Comparison of ENCODE assay signal across 8 cellular contexts in the genomic region with DNA sequence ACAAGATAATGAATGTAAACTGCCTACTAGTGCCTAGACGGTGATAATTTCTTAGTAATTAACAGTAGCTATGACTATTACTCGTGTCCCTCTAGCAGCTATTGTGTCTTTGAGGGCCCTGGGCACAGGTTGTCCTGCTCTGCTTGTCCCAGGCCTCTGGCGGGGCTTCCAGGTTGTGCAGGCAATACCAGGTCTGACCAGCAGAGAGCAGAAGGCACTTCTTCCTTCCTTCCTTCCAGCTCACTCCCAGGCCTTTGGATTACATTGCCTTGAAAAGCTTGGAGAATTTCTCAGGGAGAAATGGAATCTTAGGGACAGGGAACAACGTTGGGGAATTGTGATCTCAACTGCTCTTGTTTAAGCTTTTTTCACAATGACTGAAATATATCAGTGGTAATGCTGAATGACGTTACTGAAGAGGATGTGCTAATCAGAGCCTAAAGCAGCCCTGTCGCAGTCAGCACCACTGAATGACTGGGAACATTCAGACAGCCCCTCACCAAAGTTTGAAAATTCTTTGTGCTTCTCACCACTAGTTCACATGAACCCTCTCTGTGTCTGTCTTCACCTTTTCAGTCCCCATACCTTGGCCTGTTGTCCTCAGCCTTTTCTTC. TPM values are rescaled to one million over a fixed set of nuclear protein-coding genes. Genes with fewer than 3 reads are reported as not detected.
DNase-seq lines count a peak whose midpoint lies in the region; ATAC-seq, FAIRE-seq and TF ChIP-seq lines count a peak whose summit lies in the region.

No MANE protein-coding gene starts in this region.

- H3K9me3 ChIP-seq in A549, result no peaks in the 10 kb centered on the region
- no peaks in the 10 kb centered on the region for H3K9me3 ChIP-seq in muscle layer of duodenum (ENCODE audit: control insufficient read depth in 1 of 2, low read length in 2 of 2)
- H3K9me3 ChIP-seq in transverse colon, result no peaks in the 10 kb centered on the region

- no peak overlapping the region for H3K4me3 Mint-ChIP-seq in activated CD8-positive, alpha-beta T cell treated with anti-CD3 and anti-CD28 coated beads, Interleukin-2, amount 10 ng/mL, durations not matched to agents 7 days and 5 days

- no peaks in the 10 kb centered on the region for H3K36me3 ChIP-seq in muscle layer of duodenum (ENCODE audit: control insufficient read depth in 1 of 2, insufficient read depth in 2 of 2, low read length in 2 of 2)
- H3K36me3 ChIP-seq in transverse colon, result no peaks in the 10 kb centered on the region

- TF ChIP-seq RAD21 in A549 (conservative IDR thresholded peaks at IDR 0.05 in 1 of 2, IDR thresholded peaks at IDR 0.05 in 1 of 2), result peak; percentile 41 to 62; a peak in 2 of 5 replicates

- H3K4me1 Mint-ChIP-seq in activated CD8-positive, alpha-beta T cell treated with anti-CD3 and anti-CD28 coated beads, Interleukin-2, amount 10 ng/mL, durations not matched to agents 7 days and 5 days (ENCODE audit: low read depth), result no peaks in the 10 kb centered on the region

- TF ChIP-seq POLR2A in A549 (IDR thresholded peaks at IDR 0.05; ENCODE audit: low read length) (no peak), transverse colon (IDR thresholded peaks at IDR 0.05) (no peak)

- CTCF ChIA-PET in A549 (lab: Yijun Ruan, JAX), result interaction anchor here (0.6 to 8.5 kb wide), 39 partner anchors 9 to 258 kb away, joined by 3 to 83 read pairs (median 6); a partner anchor contains a TSS
- CTCF ChIA-PET in activated CD8-positive, alpha-beta T cell treated with anti-CD3 and anti-CD28 coated beads, Interleukin-2, amount 10 ng/mL, durations not matched to agents 7 days and 5 days (lab: Charles Lee), result interaction anchor here (0.7 to 5.2 kb wide), 26 partner anchors 9 to 228 kb away, joined by 3 to 32 read pairs (median 4); a partner anchor contains a TSS

- 37% methylated on average over 6 of the region's 6 CpGs for WGBS in A549 (ENCODE audit: missing lambda C conversion rate)
- 48 to 54% methylated on average over 3 to 6 of the region's 6 CpGs for WGBS in transverse colon (ENCODE audit: low coverage in 1 of 2), 2 donors

- H3K27me3 Mint-ChIP-seq in activated CD8-positive, alpha-beta T cell treated with anti-CD3 and anti-CD28 coated beads, Interleukin-2, amount 10 ng/mL, durations not matched to agents 7 days and 5 days (ENCODE audit: low read depth), result peaks cover 4% of the 10 kb centered on the region

- H3K4me3 ChIP-seq in A549 (no peak overlapping the region), GM12875 (ENCODE audit: low read depth, low read length) (no peak overlapping the region), epithelial cell of proximal tubule (ENCODE audit: low read depth, low read length) (no peak overlapping the region), muscle layer of duodenum (ENCODE audit: low read depth in 1 of 2, low read length in 2 of 2) (no peak overlapping the region), transverse colon (no peak overlapping the region)

- H3K36me3 Mint-ChIP-seq in activated CD8-positive, alpha-beta T cell treated with anti-CD3 and anti-CD28 coated beads, Interleukin-2, amount 10 ng/mL, durations not matched to agents 7 days and 5 days (ENCODE audit: low read depth), result no peaks in the 10 kb centered on the region

- no peak for TF ChIP-seq EP300 in A549 (IDR thresholded peaks at IDR 0.05)
- no peak for TF ChIP-seq EP300 in transverse colon (IDR thresholded peaks at IDR 0.05; ENCODE audit: low read depth)

- no peak overlapping the region for H3K27ac ChIP-seq in A549
- H3K27ac ChIP-seq in muscle layer of duodenum (ENCODE audit: low read length), result peak overlapping the region; percentile 60
- peak overlapping the region; percentile 36 to 71 (median 46) for H3K27ac ChIP-seq in transverse colon

- H3K27ac Mint-ChIP-seq in activated CD8-positive, alpha-beta T cell treated with anti-CD3 and anti-CD28 coated beads, Interleukin-2, amount 10 ng/mL, durations not matched to agents 7 days and 5 days, result no peak overlapping the region

- in situ Hi-C loops in transverse colon (cut with MboI; ENCODE audit: low pct_ligation_motif_present in 1 of 4, low pct_unique_long_range_greater_than_20kb in 1 of 4, low sequenced_read_pairs in 3 of 4), result no loop called here

- TF ChIP-seq CTCF in A549 (IDR thresholded peaks at IDR 0.05) (peak; percentile 60), GM12875 (IDR thresholded peaks at IDR 0.05; ENCODE audit: borderline replicate concordance, insufficient read depth, low read depth, low read length) (peak; percentile 91), epithelial cell of proximal tubule (conservative IDR thresholded peaks at IDR 0.05; ENCODE audit: low read depth, low read length) (peak; percentile 91), transverse colon (IDR thresholded peaks at IDR 0.05) (peak; percentile 79 to 97 (median 90))

- DNase-seq in A549 (ENCODE audit: low read depth in 1 of 2, low spot score in 1 of 2), result peak; percentile 74 to 82
- DNase-seq in NCI-H226, result peak; percentile 28
- peak; percentile 68 for DNase-seq in activated CD8-positive, alpha-beta T cell treated with anti-CD3 and anti-CD28 coated beads, Interleukin-2, amount 10 ng/mL, durations not matched to agents 7 days and 5 days
- no peak for DNase-seq in epithelial cell of proximal tubule (ENCODE audit: low read depth)
- peak; percentile 82 for DNase-seq in transverse colon

- POLR2A ChIA-PET in A549 (lab: Yijun Ruan, JAX), result interaction anchor here (0.7 kb wide), 1 partner anchor 69 kb away, joined by 4 read pairs; a partner anchor contains a TSS
- POLR2A ChIA-PET in activated CD8-positive, alpha-beta T cell treated with anti-CD3 and anti-CD28 coated beads, Interleukin-2, amount 10 ng/mL, durations not matched to agents 7 days and 5 days (lab: Charles Lee), result no interaction called here

- H3K4me1 ChIP-seq in A549 (peaks cover 9% of the 10 kb centered on the region; the same call in 2 of the 3 replicates), muscle layer of duodenum (ENCODE audit: control insufficient read depth in 1 of 2, insufficient read depth in 2 of 2, low read length in 2 of 2) (peaks cover 0 to 10% of the 10 kb centered on the region in 2 donors), transverse colon (peaks cover 4 to 9% (median 6%) of the 10 kb centered on the region in 4 donors)

- intact Hi-C loops in transverse colon (cut with DNase I; ENCODE audit: low total_unique reads), result loop anchor here (5.0 kb wide), 1 partner anchor 101 kb away; no protein-coding TSS in a partner anchor

- peak; percentile 28 for FAIRE-seq in A549 (lab: Jason Lieb, UNC)

- H3K27me3 ChIP-seq in muscle layer of duodenum (ENCODE audit: low read depth, low read length), result no peaks in the 10 kb centered on the region
- peaks cover 8% of the 10 kb centered on the region for H3K27me3 ChIP-seq in transverse colon

- ATAC-seq in A549, result peak; percentile 95 to 98
- ATAC-seq in HG02885 (IDR thresholded peaks at IDR 0.05; ENCODE audit: poor library complexity, unreplicated experiment), result peak; percentile 95
- ATAC-seq in activated CD8-positive, alpha-beta T cell treated with anti-CD3 and anti-CD28 coated beads, Interleukin-2, amount 10 ng/mL, durations not matched to agents 7 days and 5 days, result peak; percentile 77

- H3K9me3 Mint-ChIP-seq in activated CD8-positive, alpha-beta T cell treated with anti-CD3 and anti-CD28 coated beads, Interleukin-2, amount 10 ng/mL, durations not matched to agents 7 days and 5 days (ENCODE audit: insufficient read depth), result no peaks in the 10 kb centered on the region

- H3K4me2 ChIP-seq in A549, result no peak overlapping the region

RNA-seq across cellular contexts. Expression of a gene that starts 8.4 kb away (rescaled TPM):
- polyA plus RNA-seq in A549 (2011; rRNA removed) (not detected in 2 replicates), A549 (2017; fragmentation: RNase III; extraction: RNeasy Plus Mini Kit Qiagen cat#74134 plus additional on column Dnase treatment) (not detected in 3 replicates)
- not detected in 2 replicates for polyA plus RNA-seq in A549 (2012; cell fraction: cytosol; rRNA removed)
- 0.07 TPM in 1 of 2 replicates, not detected in the other for polyA plus RNA-seq in A549 (2012; cell fraction: nucleus; rRNA removed)
- polyA minus RNA-seq in A549 (2011; rRNA and poly(A)+ RNA removed), result not detected in 2 replicates
- total RNA-seq in activated CD8-positive, alpha-beta T cell treated with anti-CD3 and anti-CD28 coated beads, Interleukin-2, amount 10 ng/mL, durations not matched to agents 7 days and 5 days, result not detected
- total RNA-seq in epithelial cell of proximal tubule (not detected in 2 replicates), transverse colon (under 1 TPM in 1 of 4 donors, not detected in 3; 0.48 TPM)

RNA-seq across cellular contexts. Expression of a gene that starts 12.3 kb away (rescaled TPM):
- polyA plus RNA-seq in A549 (2011; rRNA removed), result 0.12 and 0.19 TPM in 2 replicates
- polyA plus RNA-seq in A549 (2012; cell fraction: cytosol; rRNA removed), result 0.12 and 0.17 TPM in 2 replicates
- polyA plus RNA-seq in A549 (2012; cell fraction: nucleus; rRNA removed), result 0.23 and 0.32 TPM in 2 replicates
- 0.10 to 0.12 TPM (median 0.11 TPM) in 3 replicates for polyA plus RNA-seq in A549 (2017; fragmentation: RNase III; extraction: RNeasy Plus Mini Kit Qiagen cat#74134 plus additional on column Dnase treatment)
- polyA minus RNA-seq in A549 (2011; rRNA and poly(A)+ RNA removed), result 0.15 TPM in 1 of 2 replicates, not detected in the other
- under 1 TPM; 0.16 to 0.29 TPM for total RNA-seq in activated CD8-positive, alpha-beta T cell treated with anti-CD3 and anti-CD28 coated beads, Interleukin-2, amount 10 ng/mL, durations not matched to agents 7 days and 5 days
- total RNA-seq in epithelial cell of proximal tubule, result not detected in 2 replicates
- under 1 TPM in 1 of 4 donors, not detected in 3; 0.14 TPM for total RNA-seq in transverse colon

RNA-seq across cellular contexts. Expression of a gene that starts 16.8 kb away (rescaled TPM):
- polyA plus RNA-seq in A549 (2011; rRNA removed) (19.4 and 23.9 TPM in 2 replicates), A549 (2017; fragmentation: RNase III; extraction: RNeasy Plus Mini Kit Qiagen cat#74134 plus additional on column Dnase treatment) (12.6 to 14.3 TPM (median 13.9 TPM) in 3 replicates)
- 18.7 and 25.3 TPM in 2 replicates for polyA plus RNA-seq in A549 (2012; cell fraction: cytosol; rRNA removed)
- 97.5 and 108 TPM in 2 replicates for polyA plus RNA-seq in A549 (2012; cell fraction: nucleus; rRNA removed)
- 29.0 and 29.5 TPM in 2 replicates for polyA minus RNA-seq in A549 (2011; rRNA and poly(A)+ RNA removed)
- total RNA-seq in activated CD8-positive, alpha-beta T cell treated with anti-CD3 and anti-CD28 coated beads, Interleukin-2, amount 10 ng/mL, durations not matched to agents 7 days and 5 days, result 10 to 100 TPM; 19.1 to 20.4 TPM
- total RNA-seq in epithelial cell of proximal tubule (9.6 and 15.6 TPM in 2 replicates), transverse colon (100 to 1,000 TPM; 190 to 681 (median 228) TPM)

RNA-seq across cellular contexts. Expression of a gene that starts 45.9 kb away (rescaled TPM):
- polyA plus RNA-seq in A549 (2011; rRNA removed) (not detected in 2 replicates), A549 (2017; fragmentation: RNase III; extraction: RNeasy Plus Mini Kit Qiagen cat#74134 plus additional on column Dnase treatment) (not detected in 3 replicates)
- not detected in 2 replicates for polyA plus RNA-seq in A549 (2012; cell fraction: cytosol; rRNA removed)
- polyA plus RNA-seq in A549 (2012; cell fraction: nucleus; rRNA removed), result not detected in 2 replicates
- not detected in 2 replicates for polyA minus RNA-seq in A549 (2011; rRNA and poly(A)+ RNA removed)
- total RNA-seq in activated CD8-positive, alpha-beta T cell treated with anti-CD3 and anti-CD28 coated beads, Interleukin-2, amount 10 ng/mL, durations not matched to agents 7 days and 5 days, result not detected
- total RNA-seq in epithelial cell of proximal tubule (not detected in 2 replicates), transverse colon (not detected)

RNA-seq across cellular contexts. Expression of a gene that starts 52.2 kb away (rescaled TPM):
- polyA plus RNA-seq in A549 (2011; rRNA removed) (not detected in 2 replicates), A549 (2017; fragmentation: RNase III; extraction: RNeasy Plus Mini Kit Qiagen cat#74134 plus additional on column Dnase treatment) (not detected in 3 replicates)
- not detected in 2 replicates for polyA plus RNA-seq in A549 (2012; cell fraction: cytosol; rRNA removed)
- polyA plus RNA-seq in A549 (2012; cell fraction: nucleus; rRNA removed), result not detected in 2 replicates
- not detected in 2 replicates for polyA minus RNA-seq in A549 (2011; rRNA and poly(A)+ RNA removed)
- total RNA-seq in activated CD8-positive, alpha-beta T cell treated with anti-CD3 and anti-CD28 coated beads, Interleukin-2, amount 10 ng/mL, durations not matched to agents 7 days and 5 days, result not detected
- total RNA-seq in epithelial cell of proximal tubule (not detected in 2 replicates), transverse colon (not detected)

Comparison
In these comparisons a context has a peak if more than half of its experiments do, and no peak if none do; other contexts are left out.
1. H3K27ac ChIP-seq: peak in muscle layer of duodenum (single experiment) and transverse colon (4 of 4); none in A549 (0 of 2).
2. RNA of a gene that starts 16.8 kb away (total RNA-seq): 190 to 681 TPM in transverse colon; 19.1 to 20.4 TPM in activated CD8-positive, alpha-beta T cell treated with anti-CD3 and anti-CD28 coated beads, Interleukin-2, amount 10 ng/mL, durations not matched to agents 7 days and 5 days and 9.6 to 15.6 TPM in epithelial cell of proximal tubule; every median in the first group is over 4 times any median in the second.
3. Peak in every context shown above with its lines, with median percentiles within 50 percentile points of each other: ATAC-seq and CTCF ChIP-seq.